13 cellular contexts compared by ENCODE assay signal in genomic region chr1:222926566-222926965, GRCh38.
A peak's percentile ranks its signal among the peaks of the same experiment; 100 is the strongest.
DNase-seq lines count a peak whose midpoint lies in the region; ATAC-seq and TF ChIP-seq lines count a peak whose summit lies in the region.
"Had no signal": no experiment of that assay in that cellular context is flagged by ENCODE, and none has a peak within 500 bp of the region (broad histone marks: within the 10 kb centered on the region; RNA-seq: fewer than 3 reads in every experiment).

No MANE protein-coding gene starts in this region.

- H3K9me3 ChIP-seq in lower lobe of right lung, result no peaks in the 10 kb centered on the region

- no peak for TF ChIP-seq CTCF in astrocyte of the cerebellum (IDR thresholded peaks at IDR 0.05; ENCODE audit: low read depth, low read length, missing control alignments)
- no peak for TF ChIP-seq CTCF in lower lobe of right lung (IDR thresholded peaks at IDR 0.05)

- in situ Hi-C loops in astrocyte of the cerebellum (cut with HindIII; ENCODE audit: low sequenced_read_pairs), result no loop called here

- H3K36me3 ChIP-seq in lower lobe of right lung, result no peaks in the 10 kb centered on the region
- H3K36me3 ChIP-seq: WERI-Rb-1 had no signal

- no peaks in the 10 kb centered on the region for H3K27me3 ChIP-seq in lower lobe of right lung (ENCODE audit: low read depth)

- intact Hi-C loops in lower lobe of right lung (cut with DNase I), result no loop called here

- ATAC-seq in lower lobe of right lung, result peak; percentile 25 to 67
- ATAC-seq in GM21576 (IDR thresholded peaks at IDR 0.05; ENCODE audit: unreplicated experiment), result no peak
- no peak for ATAC-seq in HG02571 (IDR thresholded peaks at IDR 0.05; ENCODE audit: unreplicated experiment)
- ATAC-seq: activated T-cell treated with anti-CD3 and anti-CD28 coated beads, Interleukin-2, amount 50 U/mL, for 72 hours had no signal

- peak; percentile 45 for DNase-seq in AG20443 (ENCODE audit: low spot score)
- peak; percentile 56 for DNase-seq in NCI-H1092 (lab: John Stamatoyannopoulos, UW)
- peak; percentile 75 for DNase-seq in astrocyte of the cerebellum (ENCODE audit: low read depth)
- DNase-seq in lower lobe of right lung, result no peak
- no peak for DNase-seq in SK-N-DZ (ENCODE audit: low spot score)
- DNase-seq in NCI-H82 treated with DMSO at 0.1 percent for 48 hours (lab: John Stamatoyannopoulos, UW; ENCODE audit: unreplicated experiment), result no peak
- DNase-seq: activated T-cell treated with anti-CD3 and anti-CD28 coated beads, Interleukin-2, amount 50 U/mL, for 72 hours; MV-4-11; small intestine; WERI-Rb-1 had no signal

- peaks cover 15% of the 10 kb centered on the region for H3K4me1 ChIP-seq in lower lobe of right lung

- H3K4me3 ChIP-seq in astrocyte of the cerebellum (ENCODE audit: low read depth, low read length), result no peak overlapping the region
- no peak overlapping the region for H3K4me3 ChIP-seq in lower lobe of right lung

- H3K27ac ChIP-seq in lower lobe of right lung, result no peak overlapping the region
- H3K27ac ChIP-seq: RWPE1, WERI-Rb-1 had no signal

Comparison
In these comparisons a context has a peak if more than half of its experiments do, and no peak if none do; other contexts are left out.
1. DNase-seq: peak in AG20443 (single experiment), NCI-H1092 (single experiment) and astrocyte of the cerebellum (single experiment); none in lower lobe of right lung (single experiment), SK-N-DZ (single experiment) and NCI-H82 treated with DMSO at 0.1 percent for 48 hours (single experiment).
2. ATAC-seq: peak in lower lobe of right lung (2 of 2); none in GM21576 (single experiment) and HG02571 (single experiment).